8 cellular contexts compared by ENCODE assay signal in the genomic region with DNA sequence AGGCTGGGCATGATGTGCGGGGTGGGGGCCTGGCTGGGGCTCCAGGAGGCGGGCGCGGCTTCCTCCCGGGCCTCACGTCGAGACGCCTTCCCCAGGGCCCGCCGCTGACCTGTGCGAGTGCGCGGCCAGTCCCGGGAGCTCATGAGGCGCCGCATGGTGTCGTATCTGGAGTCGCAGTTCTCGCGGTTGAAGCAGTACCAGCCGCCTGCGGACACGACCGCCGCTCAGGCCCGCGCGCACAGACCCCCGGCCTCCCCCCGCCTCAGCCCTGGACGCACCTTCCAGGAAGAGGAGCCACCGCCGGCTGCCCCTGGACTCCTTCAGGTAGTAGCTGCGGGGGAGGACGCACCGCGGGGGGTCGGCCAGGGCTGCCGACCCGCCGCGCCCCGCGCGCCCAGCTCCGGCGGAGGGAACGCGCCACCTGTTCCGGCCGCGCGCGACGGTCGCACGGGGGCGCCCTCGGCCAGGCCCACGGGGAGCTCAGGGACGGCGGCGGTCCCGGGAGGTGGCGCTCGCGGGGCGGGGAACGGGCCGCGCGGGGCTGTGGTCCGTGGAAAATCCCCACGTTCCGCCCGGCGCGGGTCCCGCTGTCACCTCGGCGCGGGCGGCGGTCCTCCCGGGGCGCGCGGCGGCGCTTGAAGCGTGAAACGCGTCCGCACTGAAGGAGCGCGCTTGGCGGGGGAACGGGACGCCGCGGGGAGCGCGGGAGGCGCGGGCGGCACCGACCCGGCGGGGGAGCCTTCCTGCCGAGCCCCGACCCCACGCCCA. TPM values are rescaled to one million over a fixed set of nuclear protein-coding genes. Genes with fewer than 3 reads are reported as not detected.
DNase-seq lines count a peak whose midpoint lies in the region; TF ChIP-seq lines count a peak whose summit lies in the region.

No MANE protein-coding gene starts in this region.

- no peak for TF ChIP-seq POLR2A in Peyer's patch (IDR thresholded peaks at IDR 0.05)

- peaks cover 13% of the 10 kb centered on the region for H3K27me3 Mint-ChIP-seq in glutamatergic neuron (ENCODE audit: unreplicated experiment)

- H3K9me3 ChIP-seq in Peyer's patch: no peaks in the 10 kb centered on the region

- H3K36me3 ChIP-seq in Peyer's patch: no peaks in the 10 kb centered on the region
- H3K36me3 ChIP-seq in urinary bladder (ENCODE audit: insufficient read depth): no peaks in the 10 kb centered on the region

- peaks cover 0 to 29% of the 10 kb centered on the region in 2 donors for H3K27me3 ChIP-seq in Peyer's patch

- no peak overlapping the region for H3K27ac Mint-ChIP-seq in glutamatergic neuron (ENCODE audit: unreplicated experiment)

- H3K4me3 Mint-ChIP-seq in glutamatergic neuron (ENCODE audit: unreplicated experiment): no peak overlapping the region

- H3K27ac ChIP-seq in Peyer's patch (peak overlapping the region in 1 of 4 donors; percentile 52), urinary bladder (ENCODE audit: low read depth) (no peak overlapping the region)

- peaks cover 14% of the 10 kb centered on the region for H3K9me3 Mint-ChIP-seq in glutamatergic neuron (ENCODE audit: unreplicated experiment)

- DNase-seq in COLO829 (ENCODE audit: low spot score) (peak; percentile 13), HCEC 1CT (peak; percentile 40), Peyer's patch (peak; percentile 78 to 88 (median 85)), glutamatergic neuron (peak; percentile 76), posterior vena cava (ENCODE audit: low spot score) (peak; percentile 89), DMS79 treated with DMSO at 0.1 percent for 48 hours (lab: John Stamatoyannopoulos, UW) (no peak)
- peak; percentile 93 for DNase-seq in activated effector memory CD4-positive, alpha-beta T cell treated with anti-CD3 and anti-CD28 coated beads, Interleukin-2, amount 50 U/mL, for 16 hours

- TF ChIP-seq CTCF in Peyer's patch (IDR thresholded peaks at IDR 0.05) (peak; percentile 80 to 99 (median 97)), glutamatergic neuron (IDR thresholded peaks at IDR 0.05; ENCODE audit: partially characterized antibody, unreplicated experiment) (peak; percentile 38)

- 2% methylated on average over 111 of the region's 112 CpGs for WGBS in urinary bladder

- H3K4me3 ChIP-seq in Peyer's patch (peak overlapping the region; percentile 32 to 63 (median 53)), urinary bladder (ENCODE audit: low read depth, low read length) (peak overlapping the region; percentile 37)

- intact Hi-C loops in posterior vena cava (cut with DNase I): loop anchor here (1.0 to 5.0 kb wide), 3 partner anchors 61 to 193 kb away; no protein-coding TSS in a partner anchor

- H3K36me3 Mint-ChIP-seq in glutamatergic neuron (ENCODE audit: unreplicated experiment): peaks cover 4% of the 10 kb centered on the region

- H3K4me1 Mint-ChIP-seq in glutamatergic neuron (ENCODE audit: low read depth, unreplicated experiment): peaks cover 11% of the 10 kb centered on the region

- H3K4me1 ChIP-seq in Peyer's patch (peaks cover 0 to 30% (median 15%) of the 10 kb centered on the region in 4 donors), urinary bladder (ENCODE audit: insufficient read depth) (peaks cover 3% of the 10 kb centered on the region)

RNA-seq across cellular contexts. Expression of gene NOTUM, which starts 1.4 kb away (rescaled TPM):
- total RNA-seq in Peyer's patch (1 to 10 TPM in 1 of 4 donors, not detected in 3; 1.2 TPM), glutamatergic neuron (ENCODE audit: unreplicated experiment) (39.8 TPM), posterior vena cava (not detected), urinary bladder (1.3 TPM)
- 2.5 TPM for polyA plus RNA-seq in urinary bladder

RNA-seq across cellular contexts. Expression of gene MYADML2, which starts 12.5 kb away (rescaled TPM):
- total RNA-seq in Peyer's patch (under 1 TPM in 1 of 4 donors, not detected in 3; 0.76 TPM), glutamatergic neuron (ENCODE audit: unreplicated experiment) (0.69 TPM), posterior vena cava (not detected), urinary bladder (0.42 TPM)
- not detected for polyA plus RNA-seq in urinary bladder

RNA-seq across cellular contexts. Expression of gene ASPSCR1, which starts 17.9 kb away (rescaled TPM):
- 10 to 100 TPM; 31.6 to 70.1 (median 49.9) TPM for total RNA-seq in Peyer's patch
- total RNA-seq in glutamatergic neuron (ENCODE audit: unreplicated experiment): 51.7 TPM
- total RNA-seq in posterior vena cava: 10 to 100 TPM; 19.6 to 25.2 TPM
- total RNA-seq in urinary bladder: 18.0 TPM
- polyA plus RNA-seq in urinary bladder: 28.6 TPM

RNA-seq across cellular contexts. Expression of gene PYCR1, which starts 22.4 kb away (rescaled TPM):
- total RNA-seq in Peyer's patch (10 to 100 TPM in 3 of 4 donors, 1 to 10 TPM in 1; 2.4 to 21.5 (median 20.2) TPM), glutamatergic neuron (ENCODE audit: unreplicated experiment) (68.1 TPM), posterior vena cava (10 to 100 TPM in 1 of 2 donors, 1 to 10 TPM in 1; 6.7 to 16.6 TPM), urinary bladder (57.2 TPM)
- 8.1 TPM for polyA plus RNA-seq in urinary bladder

RNA-seq across cellular contexts. Expression of gene MAFG, which starts 32.0 kb away (rescaled TPM):
- total RNA-seq in Peyer's patch: 10 to 100 TPM; 19.8 to 38.3 (median 34.4) TPM
- 30.6 TPM for total RNA-seq in glutamatergic neuron (ENCODE audit: unreplicated experiment)
- total RNA-seq in posterior vena cava: 10 to 100 TPM; 25.0 to 36.2 TPM
- total RNA-seq in urinary bladder: 7.6 TPM
- polyA plus RNA-seq in urinary bladder: 31.3 TPM

Comparison
In these comparisons a context has a peak if more than half of its experiments do, and no peak if none do; other contexts are left out.
1. RNA of gene NOTUM, which starts 1.4 kb away (total RNA-seq): 39.8 TPM in glutamatergic neuron (single experiment); 1.3 TPM in urinary bladder (single experiment), 1.2 TPM in Peyer's patch and not detected in posterior vena cava; every median in the first group is over 10 times any median in the second.